2 cellular contexts compared by ENCODE assay signal in the genomic region with DNA sequence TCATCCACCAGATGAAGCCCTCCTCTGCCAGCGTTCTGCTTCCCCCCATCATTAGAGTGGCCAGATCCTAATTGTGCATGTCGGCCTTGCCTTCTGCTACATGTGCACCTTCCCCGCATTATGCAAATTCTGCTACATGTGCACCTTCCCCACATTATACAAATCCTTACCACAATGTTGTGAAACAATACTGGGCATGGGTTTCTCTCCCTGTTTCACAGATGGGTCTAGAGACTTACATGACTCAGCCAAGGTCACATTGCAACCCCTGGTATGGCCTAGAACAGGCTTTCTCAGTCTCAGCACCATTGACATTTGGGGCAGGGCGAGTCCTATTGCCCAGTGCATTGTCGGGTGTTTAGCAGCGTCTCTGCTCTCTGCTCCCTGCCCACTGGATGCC.
TF ChIP-seq lines count a peak whose summit lies in the region.

No MANE protein-coding gene starts in this region.

TF ChIP-seq in HepG2, 621 proteins besides CTCF, POLR2A, EP300 and RAD21:
- no peak for TF ChIP-seq ZSCAN29 (CRISPR knock-in tag; conservative IDR thresholded peaks at IDR 0.05)
- TF ChIP-seq NPAS2 (CRISPR knock-in tag; IDR thresholded peaks at IDR 0.05; ENCODE audit: borderline replicate concordance) = no peak
- TF ChIP-seq HNRNPH1 (optimal IDR thresholded peaks at IDR 0.05; ENCODE audit: low read depth, low read length) = no peak
- TF ChIP-seq ZSCAN20 (CRISPR knock-in tag; IDR thresholded peaks at IDR 0.05; ENCODE audit: borderline replicate concordance) = no peak
- TF ChIP-seq, protein P1, sequence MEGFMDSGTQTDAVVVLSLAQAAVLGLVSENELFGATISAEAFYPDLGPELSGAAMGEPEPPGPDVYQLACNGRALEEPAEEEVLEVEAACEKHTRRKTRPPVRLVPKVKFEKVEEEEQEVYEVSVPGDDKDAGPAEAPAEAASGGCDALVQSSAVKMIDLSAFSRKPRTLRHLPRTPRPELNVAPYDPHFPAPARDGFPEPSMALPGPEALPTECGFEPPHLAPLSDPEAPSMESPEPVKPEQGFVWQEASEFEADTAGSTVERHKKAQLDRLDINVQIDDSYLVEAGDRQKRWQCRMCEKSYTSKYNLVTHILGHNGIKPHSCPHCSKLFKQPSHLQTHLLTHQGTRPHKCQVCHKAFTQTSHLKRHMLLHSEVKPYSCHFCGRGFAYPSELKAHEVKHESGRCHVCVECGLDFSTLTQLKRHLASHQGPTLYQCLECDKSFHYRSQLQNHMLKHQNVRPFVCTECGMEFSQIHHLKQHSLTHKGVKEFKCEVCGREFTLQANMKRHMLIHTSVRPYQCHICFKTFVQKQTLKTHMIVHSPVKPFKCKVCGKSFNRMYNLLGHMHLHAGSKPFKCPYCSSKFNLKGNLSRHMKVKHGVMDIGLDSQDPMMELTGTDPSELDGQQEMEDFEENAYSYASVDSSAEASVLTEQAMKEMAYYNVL (CRISPR knock-in tag; IDR thresholded peaks at IDR 0.05; ENCODE audit: borderline replicate concordance) = no peak
- TF ChIP-seq, protein P2, sequence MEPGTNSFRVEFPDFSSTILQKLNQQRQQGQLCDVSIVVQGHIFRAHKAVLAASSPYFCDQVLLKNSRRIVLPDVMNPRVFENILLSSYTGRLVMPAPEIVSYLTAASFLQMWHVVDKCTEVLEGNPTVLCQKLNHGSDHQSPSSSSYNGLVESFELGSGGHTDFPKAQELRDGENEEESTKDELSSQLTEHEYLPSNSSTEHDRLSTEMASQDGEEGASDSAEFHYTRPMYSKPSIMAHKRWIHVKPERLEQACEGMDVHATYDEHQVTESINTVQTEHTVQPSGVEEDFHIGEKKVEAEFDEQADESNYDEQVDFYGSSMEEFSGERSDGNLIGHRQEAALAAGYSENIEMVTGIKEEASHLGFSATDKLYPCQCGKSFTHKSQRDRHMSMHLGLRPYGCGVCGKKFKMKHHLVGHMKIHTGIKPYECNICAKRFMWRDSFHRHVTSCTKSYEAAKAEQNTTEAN (CRISPR knock-in tag; conservative IDR thresholded peaks at IDR 0.05) = no peak
- no peak for TF ChIP-seq ZNF816 (CRISPR knock-in tag; IDR thresholded peaks at IDR 0.05; ENCODE audit: borderline replicate concordance)
- TF ChIP-seq DNMT3B (CRISPR knock-in tag; conservative IDR thresholded peaks at IDR 0.05) = no peak
- TF ChIP-seq PTBP1 (IDR thresholded peaks at IDR 0.05; ENCODE audit: low read depth, low read length, poor library complexity, severe bottlenecking) = no peak
- no peak for TF ChIP-seq HNRNPL (IDR thresholded peaks at IDR 0.05; ENCODE audit: low read depth, low read length)
- no peak for TF ChIP-seq SIN3A (IDR thresholded peaks at IDR 0.05; ENCODE audit: borderline replicate concordance, low read depth, low read length)
- no peak for TF ChIP-seq ZSCAN22 (CRISPR knock-in tag; IDR thresholded peaks at IDR 0.05)
- TF ChIP-seq, protein P3, sequence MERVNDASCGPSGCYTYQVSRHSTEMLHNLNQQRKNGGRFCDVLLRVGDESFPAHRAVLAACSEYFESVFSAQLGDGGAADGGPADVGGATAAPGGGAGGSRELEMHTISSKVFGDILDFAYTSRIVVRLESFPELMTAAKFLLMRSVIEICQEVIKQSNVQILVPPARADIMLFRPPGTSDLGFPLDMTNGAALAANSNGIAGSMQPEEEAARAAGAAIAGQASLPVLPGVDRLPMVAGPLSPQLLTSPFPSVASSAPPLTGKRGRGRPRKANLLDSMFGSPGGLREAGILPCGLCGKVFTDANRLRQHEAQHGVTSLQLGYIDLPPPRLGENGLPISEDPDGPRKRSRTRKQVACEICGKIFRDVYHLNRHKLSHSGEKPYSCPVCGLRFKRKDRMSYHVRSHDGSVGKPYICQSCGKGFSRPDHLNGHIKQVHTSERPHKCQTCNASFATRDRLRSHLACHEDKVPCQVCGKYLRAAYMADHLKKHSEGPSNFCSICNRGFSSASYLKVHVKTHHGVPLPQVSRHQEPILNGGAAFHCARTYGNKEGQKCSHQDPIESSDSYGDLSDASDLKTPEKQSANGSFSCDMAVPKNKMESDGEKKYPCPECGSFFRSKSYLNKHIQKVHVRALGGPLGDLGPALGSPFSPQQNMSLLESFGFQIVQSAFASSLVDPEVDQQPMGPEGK (CRISPR knock-in tag; IDR thresholded peaks at IDR 0.05) = no peak
- TF ChIP-seq ZNF160 (CRISPR knock-in tag; IDR thresholded peaks at IDR 0.05) = no peak
- no peak for TF ChIP-seq NFKB2 (CRISPR knock-in tag; IDR thresholded peaks at IDR 0.05; ENCODE audit: borderline replicate concordance)
- no peak for TF ChIP-seq MATR3 (CRISPR knock-in tag; IDR thresholded peaks at IDR 0.05)
- TF ChIP-seq MIER3 (CRISPR knock-in tag; IDR thresholded peaks at IDR 0.05; ENCODE audit: borderline replicate concordance) = no peak
- TF ChIP-seq KAT7 (CRISPR knock-in tag; IDR thresholded peaks at IDR 0.05; ENCODE audit: borderline replicate concordance) = no peak
- TF ChIP-seq HDAC2 (CRISPR knock-in tag; IDR thresholded peaks at IDR 0.05) = no peak

TF ChIP-seq in WTC11, 78 proteins besides CTCF, POLR2A, EP300 and RAD21:
- TF ChIP-seq CREB1 (CRISPR knock-in tag; IDR thresholded peaks at IDR 0.05) (no peak), TEAD4 (CRISPR knock-in tag; IDR thresholded peaks at IDR 0.05) (no peak), SMAD3 (CRISPR knock-in tag; IDR thresholded peaks at IDR 0.05; ENCODE audit: borderline replicate concordance) (no peak), PRRX2 (CRISPR knock-in tag; IDR thresholded peaks at IDR 0.05) (no peak), FOXP1 (CRISPR knock-in tag; IDR thresholded peaks at IDR 0.05; ENCODE audit: borderline replicate concordance) (no peak), ZNF121 (CRISPR knock-in tag; IDR thresholded peaks at IDR 0.05) (no peak), NR3C1 (CRISPR knock-in tag; conservative IDR thresholded peaks at IDR 0.05; ENCODE audit: low read depth) (no peak), CBFB (CRISPR knock-in tag; IDR thresholded peaks at IDR 0.05; ENCODE audit: low read depth) (no peak), RORB (CRISPR knock-in tag; IDR thresholded peaks at IDR 0.05) (no peak), ZNF138 (CRISPR knock-in tag; conservative IDR thresholded peaks at IDR 0.05) (no peak), GRHL2 (CRISPR knock-in tag; IDR thresholded peaks at IDR 0.05; ENCODE audit: insufficient replicate concordance, severe bottlenecking) (no peak), NR2C2 (CRISPR knock-in tag; IDR thresholded peaks at IDR 0.05) (no peak), FOXK1 (CRISPR knock-in tag; IDR thresholded peaks at IDR 0.05) (no peak), ZNF232 (CRISPR knock-in tag; IDR thresholded peaks at IDR 0.05) (no peak)
- TF ChIP-seq, protein P4, sequence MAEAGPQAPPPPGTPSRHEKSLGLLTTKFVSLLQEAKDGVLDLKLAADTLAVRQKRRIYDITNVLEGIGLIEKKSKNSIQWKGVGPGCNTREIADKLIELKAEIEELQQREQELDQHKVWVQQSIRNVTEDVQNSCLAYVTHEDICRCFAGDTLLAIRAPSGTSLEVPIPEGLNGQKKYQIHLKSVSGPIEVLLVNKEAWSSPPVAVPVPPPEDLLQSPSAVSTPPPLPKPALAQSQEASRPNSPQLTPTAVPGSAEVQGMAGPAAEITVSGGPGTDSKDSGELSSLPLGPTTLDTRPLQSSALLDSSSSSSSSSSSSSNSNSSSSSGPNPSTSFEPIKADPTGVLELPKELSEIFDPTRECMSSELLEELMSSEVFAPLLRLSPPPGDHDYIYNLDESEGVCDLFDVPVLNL (CRISPR knock-in tag; IDR thresholded peaks at IDR 0.05; ENCODE audit: borderline replicate concordance, low read depth) = no peak
- TF ChIP-seq, protein P5, sequence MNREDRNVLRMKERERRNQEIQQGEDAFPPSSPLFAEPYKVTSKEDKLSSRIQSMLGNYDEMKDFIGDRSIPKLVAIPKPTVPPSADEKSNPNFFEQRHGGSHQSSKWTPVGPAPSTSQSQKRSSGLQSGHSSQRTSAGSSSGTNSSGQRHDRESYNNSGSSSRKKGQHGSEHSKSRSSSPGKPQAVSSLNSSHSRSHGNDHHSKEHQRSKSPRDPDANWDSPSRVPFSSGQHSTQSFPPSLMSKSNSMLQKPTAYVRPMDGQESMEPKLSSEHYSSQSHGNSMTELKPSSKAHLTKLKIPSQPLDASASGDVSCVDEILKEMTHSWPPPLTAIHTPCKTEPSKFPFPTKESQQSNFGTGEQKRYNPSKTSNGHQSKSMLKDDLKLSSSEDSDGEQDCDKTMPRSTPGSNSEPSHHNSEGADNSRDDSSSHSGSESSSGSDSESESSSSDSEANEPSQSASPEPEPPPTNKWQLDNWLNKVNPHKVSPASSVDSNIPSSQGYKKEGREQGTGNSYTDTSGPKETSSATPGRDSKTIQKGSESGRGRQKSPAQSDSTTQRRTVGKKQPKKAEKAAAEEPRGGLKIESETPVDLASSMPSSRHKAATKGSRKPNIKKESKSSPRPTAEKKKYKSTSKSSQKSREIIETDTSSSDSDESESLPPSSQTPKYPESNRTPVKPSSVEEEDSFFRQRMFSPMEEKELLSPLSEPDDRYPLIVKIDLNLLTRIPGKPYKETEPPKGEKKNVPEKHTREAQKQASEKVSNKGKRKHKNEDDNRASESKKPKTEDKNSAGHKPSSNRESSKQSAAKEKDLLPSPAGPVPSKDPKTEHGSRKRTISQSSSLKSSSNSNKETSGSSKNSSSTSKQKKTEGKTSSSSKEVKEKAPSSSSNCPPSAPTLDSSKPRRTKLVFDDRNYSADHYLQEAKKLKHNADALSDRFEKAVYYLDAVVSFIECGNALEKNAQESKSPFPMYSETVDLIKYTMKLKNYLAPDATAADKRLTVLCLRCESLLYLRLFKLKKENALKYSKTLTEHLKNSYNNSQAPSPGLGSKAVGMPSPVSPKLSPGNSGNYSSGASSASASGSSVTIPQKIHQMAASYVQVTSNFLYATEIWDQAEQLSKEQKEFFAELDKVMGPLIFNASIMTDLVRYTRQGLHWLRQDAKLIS (CRISPR knock-in tag; IDR thresholded peaks at IDR 0.05; ENCODE audit: borderline replicate concordance) = no peak
- TF ChIP-seq, protein P6, sequence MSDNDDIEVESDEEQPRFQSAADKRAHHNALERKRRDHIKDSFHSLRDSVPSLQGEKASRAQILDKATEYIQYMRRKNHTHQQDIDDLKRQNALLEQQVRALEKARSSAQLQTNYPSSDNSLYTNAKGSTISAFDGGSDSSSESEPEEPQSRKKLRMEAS (CRISPR knock-in tag; IDR thresholded peaks at IDR 0.05) = no peak
TF ChIP-seq in WTC11: peak in this region for 0.
